ENCODE assay signal across 29 cellular contexts in the genomic region with DNA sequence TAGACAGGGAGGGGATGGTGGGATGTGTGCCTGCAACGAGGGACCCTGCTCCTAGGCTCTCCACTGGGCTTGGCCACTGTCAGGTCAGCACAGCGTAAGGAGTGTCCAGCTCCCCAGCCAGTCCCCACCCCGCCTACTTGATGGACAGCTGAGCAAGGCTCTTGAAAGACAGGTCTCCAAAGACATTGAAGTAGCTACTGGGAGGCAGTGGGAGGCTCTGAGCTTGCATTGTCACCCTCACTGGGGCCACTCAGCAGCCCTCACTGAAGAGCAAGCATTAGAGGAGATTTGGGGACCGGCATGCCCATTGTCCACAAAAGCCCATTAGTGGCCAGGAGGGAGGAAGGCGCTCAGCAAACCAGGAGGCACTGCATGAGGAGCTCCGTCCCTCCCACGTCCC.
"Had no signal": no experiment of that assay in that cellular context is flagged by ENCODE, and none has a peak within 500 bp of the region (broad histone marks: within the 10 kb centered on the region; RNA-seq: fewer than 3 reads in every experiment).

No MANE protein-coding gene starts in this region.

- H3K27me3 ChIP-seq: ascending aorta, cardiac muscle cell, MG63 had no signal

- H3K4me1 ChIP-seq: ascending aorta had no signal

- DNase-seq: activated CD4-positive, alpha-beta memory T cell treated with anti-CD3 and anti-CD28 coated beads, Interleukin-2, amount 10 ng/mL, durations not matched to agents 7 days and 5 days; activated CD4-positive, alpha-beta T cell treated with anti-CD3 and anti-CD28 coated beads for 1 hour; activated CD4-positive, alpha-beta T cell treated with anti-CD3 and anti-CD28 coated beads for 48 hours; activated CD4-positive, CD25-positive, alpha-beta regulatory T cell; activated effector memory CD4-positive, alpha-beta T cell treated with anti-CD3 and anti-CD28 coated beads, Interleukin-2, amount 50 U/mL, for 16 hours; activated naive CD4-positive, alpha-beta T cell; activated naive CD4-positive, alpha-beta T cell treated with anti-CD3 and anti-CD28 coated beads, Interleukin-2, amount 50 U/mL, for 16 hours; activated naive CD8-positive, alpha-beta T cell treated with anti-CD3 and anti-CD28 coated beads, Interleukin-2, amount 10 ng/mL, durations not matched to agents 7 days and 5 days; activated T-cell treated with anti-CD3 and anti-CD28 coated beads, Interleukin-2, amount 50 U/mL, for 1 hour; activated T-cell treated with anti-CD3 and anti-CD28 coated beads, Interleukin-2, amount 50 U/mL, for 72 hours; amygdala; Kasumi-1; KG1; MG63; NCI-H1048; NCI-H1105 treated with DMSO at 0.1 percent for 48 hours; NCI-H1436; NCI-H1694; NCI-H1930; NCI-H2081 treated with DMSO at 0.1 percent for 48 hours; NCI-H345; NCI-H524 treated with DMSO at 0.1 percent for 48 hours; SIG-M5; T1000; WERI-Rb-1 had no signal

- H3K27ac ChIP-seq: ascending aorta, cardiac muscle cell, WERI-Rb-1 had no signal

- H3K36me3 ChIP-seq: ascending aorta, cardiac muscle cell, MG63, WERI-Rb-1 had no signal

- ATAC-seq: activated T-cell treated with anti-CD3 and anti-CD28 coated beads, Interleukin-2, amount 50 U/mL, for 72 hours; activated T-helper 17 cell treated with anti-CD3 and anti-CD28 coated beads, Interleukin-2, amount 50 U/mL, for 72 hours; Panc1 had no signal

- H3K4me3 ChIP-seq: ascending aorta, cardiac muscle cell, MG63 had no signal

- H3K9me3 ChIP-seq: ascending aorta, MG63 had no signal
